28 cellular contexts compared by ENCODE assay signal in genomic region chr1:232667781-232668101, GRCh38. TPM values are rescaled to one million over a fixed set of nuclear protein-coding genes. Genes with fewer than 3 reads are reported as not detected.
DNase-seq lines count a peak whose midpoint lies in the region; ATAC-seq and TF ChIP-seq lines count a peak whose summit lies in the region.
"Had no signal": no experiment of that assay in that cellular context is flagged by ENCODE, and none has a peak within 500 bp of the region (broad histone marks: within the 10 kb centered on the region; RNA-seq: fewer than 3 reads in every experiment).

No MANE protein-coding gene starts in this region.

- H3K9me3 Mint-ChIP-seq in activated T-cell treated with anti-CD3 and anti-CD28 coated beads, Interleukin-2, amount 50 U/mL, for 72 hours, result no peaks in the 10 kb centered on the region
- H3K9me3 Mint-ChIP-seq: activated naive CD4-positive, alpha-beta T cell treated with anti-CD3 and anti-CD28 coated beads, Interleukin-2, amount 50 U/mL, for 24 hours; activated T-helper 1 cell treated with anti-CD3 and anti-CD28 coated beads, Interleukin-12 subunit alpha, Interleukin-12 subunit beta, Interleukin-2, Interleukin-4 antibody, amounts not matched to agents 30 ng/mL and 10 ng/mL and 1 ng/mL, durations not matched to agents 14 hours and 24 hours and 36 hours; neural crest cell; stimulated activated naive CD8-positive, alpha-beta T cell treated with anti-CD3 and anti-CD28 coated beads, Interleukin-15, Interleukin-2, amounts not matched to agents 100 ng/mL and 50 ng/mL, for 24 hours had no signal

- H3K9me3 ChIP-seq in fibroblast of lung (ENCODE audit: control insufficient read depth, insufficient read depth, low read depth, low read length), result no peaks in the 10 kb centered on the region
- H3K9me3 ChIP-seq: Caco-2, heart left ventricle, spleen, tibial nerve had no signal

- no peak overlapping the region for H2AFZ ChIP-seq in fibroblast of lung (ENCODE audit: low read length)

- H3K36me3 ChIP-seq in fibroblast of lung (ENCODE audit: control insufficient read depth, insufficient read depth, low read length), result no peaks in the 10 kb centered on the region
- H3K36me3 ChIP-seq: heart left ventricle, spleen, tibial nerve had no signal

- peaks cover 13% of the 10 kb centered on the region for H3K27me3 Mint-ChIP-seq in activated T-cell treated with anti-CD3 and anti-CD28 coated beads, Interleukin-2, amount 50 U/mL, for 72 hours (ENCODE audit: low read depth)
- H3K27me3 Mint-ChIP-seq: activated CD4-positive, alpha-beta T cell treated with anti-CD3 and anti-CD28 coated beads for 36 hours; activated naive CD4-positive, alpha-beta T cell treated with anti-CD3 and anti-CD28 coated beads, Interleukin-2, amount 50 U/mL, for 24 hours; B cell; stimulated activated naive CD8-positive, alpha-beta T cell treated with anti-CD3 and anti-CD28 coated beads, Interleukin-15, Interleukin-2, amounts not matched to agents 100 ng/mL and 50 ng/mL, for 24 hours had no signal

- TF ChIP-seq CTCF in 22Rv1 (IDR thresholded peaks at IDR 0.05) (no peak), fibroblast of lung (conservative IDR thresholded peaks at IDR 0.05 in 1 of 2, IDR thresholded peaks at IDR 0.05 in 1 of 2; ENCODE audit: low read depth in 1 of 2, low read length in 2 of 2) (no peak)

- ATAC-seq in activated T-cell treated with anti-CD3 and anti-CD28 coated beads, Interleukin-2, amount 50 U/mL, for 72 hours (replicated peaks in 1 of 2), result no peak
- ATAC-seq: activated CD4-positive, alpha-beta T cell treated with anti-CD3 and anti-CD28 coated beads for 36 hours; heart left ventricle; SK-N-SH treated with all-trans-retinoic acid at 6 μM for 48 hours had no signal

- no peaks in the 10 kb centered on the region for H3K36me3 Mint-ChIP-seq in activated T-cell treated with anti-CD3 and anti-CD28 coated beads, Interleukin-2, amount 50 U/mL, for 72 hours (ENCODE audit: insufficient read depth in 2 of 2)
- H3K36me3 Mint-ChIP-seq: activated naive CD4-positive, alpha-beta T cell treated with anti-CD3 and anti-CD28 coated beads, Interleukin-2, amount 50 U/mL, for 24 hours had no signal

- no peak overlapping the region for H3K4me2 ChIP-seq in fibroblast of lung (ENCODE audit: extremely low read depth, insufficient read depth, low read length)

- H3K9ac ChIP-seq in fibroblast of lung (ENCODE audit: insufficient read depth, low read length), result no peak overlapping the region

- no peaks in the 10 kb centered on the region for H3K4me1 Mint-ChIP-seq in activated T-cell treated with anti-CD3 and anti-CD28 coated beads, Interleukin-2, amount 50 U/mL, for 72 hours (ENCODE audit: low read depth)
- H3K4me1 Mint-ChIP-seq: neural crest cell had no signal

- H4K20me1 ChIP-seq in fibroblast of lung (ENCODE audit: control insufficient read depth, extremely low read depth, insufficient read depth, low read length), result no peaks in the 10 kb centered on the region

- H3K79me2 ChIP-seq in fibroblast of lung (ENCODE audit: control insufficient read depth, insufficient read depth, low read length), result no peaks in the 10 kb centered on the region

- H3K4me3 ChIP-seq in fibroblast of lung (replicated peaks in 1 of 4; ENCODE audit: control extremely low read depth in 1 of 4, insufficient read depth in 1 of 4, low read depth in 3 of 4, low read length in 4 of 4), result peak overlapping the region in 1 of 4 experiments; percentile 17
- H3K4me3 ChIP-seq: heart left ventricle, spleen had no signal

- H3K27ac ChIP-seq in 22Rv1, result peak overlapping the region; percentile 86
- H3K27ac ChIP-seq in fibroblast of lung (ENCODE audit: insufficient read depth, low read length), result no peak overlapping the region
- H3K27ac ChIP-seq: heart left ventricle, spleen had no signal

- no peaks in the 10 kb centered on the region for H3K4me1 ChIP-seq in fibroblast of lung (ENCODE audit: control insufficient read depth, extremely low read depth, insufficient read depth, low read length)
- H3K4me1 ChIP-seq: Caco-2 had no signal

- no peaks in the 10 kb centered on the region for H3K27me3 ChIP-seq in fibroblast of lung (ENCODE audit: control insufficient read depth, insufficient read depth, low read length)
- H3K27me3 ChIP-seq: heart left ventricle, spleen, tibial nerve had no signal

- DNase-seq in Ammon's horn (ENCODE audit: low spot score) (peak; percentile 6), M059J (ENCODE audit: low read depth) (peak; percentile 16), fibroblast of lung (ENCODE audit: low read depth in 2 of 2) (peak; percentile 20 to 42), retina (no peak), DMS114 treated with DMSO at 0.1 percent for 48 hours (lab: John Stamatoyannopoulos, UW; ENCODE audit: unreplicated experiment) (no peak), DMS153 (lab: John Stamatoyannopoulos, UW) (no peak)
- DNase-seq in activated T-cell treated with anti-CD3 and anti-CD28 coated beads, Interleukin-2, amount 50 U/mL, for 72 hours, result no peak
- DNase-seq: activated CD4-positive, alpha-beta T cell treated with anti-CD3 and anti-CD28 coated beads for 36 hours; Caco-2; effector memory CD4-positive, alpha-beta T cell; GF-D8; heart left ventricle; KG1; NCI-H1048; NCI-H1930; NCI-H226; NK-92 treated with Interleukin-12 subunit alpha and Interleukin-12 subunit beta, amount 100 ng/mL, for 24 hours; spleen; stimulated activated CD4-positive, alpha-beta T cell treated with anti-CD3 and anti-CD28 coated beads, Interleukin-4, amount 100 ng/mL, for 24 hours; T1000 had no signal

- H3K4me3 Mint-ChIP-seq in activated T-cell treated with anti-CD3 and anti-CD28 coated beads, Interleukin-2, amount 50 U/mL, for 72 hours, result no peak overlapping the region
- H3K4me3 Mint-ChIP-seq: activated CD4-positive, alpha-beta T cell treated with anti-CD3 and anti-CD28 coated beads for 36 hours; activated naive CD4-positive, alpha-beta T cell treated with anti-CD3 and anti-CD28 coated beads, Interleukin-2, amount 50 U/mL, for 24 hours; activated T-helper 1 cell treated with anti-CD3 and anti-CD28 coated beads, Interleukin-12 subunit alpha, Interleukin-12 subunit beta, Interleukin-2, Interleukin-4 antibody, amounts not matched to agents 30 ng/mL and 10 ng/mL and 1 ng/mL, durations not matched to agents 14 hours and 24 hours and 36 hours; B cell; neural crest cell; stimulated activated naive CD8-positive, alpha-beta T cell treated with anti-CD3 and anti-CD28 coated beads, Interleukin-15, Interleukin-2, amounts not matched to agents 100 ng/mL and 50 ng/mL, for 24 hours had no signal

- H3K27ac Mint-ChIP-seq in activated T-cell treated with anti-CD3 and anti-CD28 coated beads, Interleukin-2, amount 50 U/mL, for 72 hours, result no peak overlapping the region
- H3K27ac Mint-ChIP-seq: activated CD4-positive, alpha-beta T cell treated with anti-CD3 and anti-CD28 coated beads for 36 hours; activated naive CD4-positive, alpha-beta T cell treated with anti-CD3 and anti-CD28 coated beads, Interleukin-2, amount 50 U/mL, for 24 hours; activated T-helper 1 cell treated with anti-CD3 and anti-CD28 coated beads, Interleukin-12 subunit alpha, Interleukin-12 subunit beta, Interleukin-2, Interleukin-4 antibody, amounts not matched to agents 30 ng/mL and 10 ng/mL and 1 ng/mL, durations not matched to agents 14 hours and 24 hours and 36 hours; B cell; stimulated activated naive CD8-positive, alpha-beta T cell treated with anti-CD3 and anti-CD28 coated beads, Interleukin-15, Interleukin-2, amounts not matched to agents 100 ng/mL and 50 ng/mL, for 24 hours had no signal

RNA-seq across cellular contexts. Expression of gene SIPA1L2, which starts 37.8 kb away (rescaled TPM):
- 25.5 and 45.0 TPM in 2 replicates for total RNA-seq in M059J (2014; rRNA removed; shearing (Covaris generic))
- total RNA-seq in fibroblast of lung, result 2.0 and 12.6 TPM in 2 replicates
- polyA plus RNA-seq in fibroblast of lung, result 0.39 and 2.0 TPM in 2 replicates
- polyA plus RNA-seq in fibroblast of lung (2012), result 0.38 and 1.5 TPM in 2 replicates
- 0.67 and 2.8 TPM in 2 replicates for polyA minus RNA-seq in fibroblast of lung (ENCODE audit: low replicate concordance)
- total RNA-seq in activated T-cell treated with anti-CD3 and anti-CD28 coated beads, Interleukin-2, amount 50 U/mL, for 72 hours, result 1 to 10 TPM; 3.3 to 5.9 TPM

Comparison
In these comparisons a context has a peak if more than half of its experiments do, and no peak if none do; other contexts are left out.
1. DNase-seq: peak in Ammon's horn (single experiment), M059J (single experiment) and fibroblast of lung (2 of 2); none in retina (single experiment), DMS114 treated with DMSO at 0.1 percent for 48 hours (single experiment), DMS153 (single experiment) and activated T-cell treated with anti-CD3 and anti-CD28 coated beads, Interleukin-2, amount 50 U/mL, for 72 hours (0 of 2).